ENCODE assay signal across 29 cellular contexts in the genomic region with DNA sequence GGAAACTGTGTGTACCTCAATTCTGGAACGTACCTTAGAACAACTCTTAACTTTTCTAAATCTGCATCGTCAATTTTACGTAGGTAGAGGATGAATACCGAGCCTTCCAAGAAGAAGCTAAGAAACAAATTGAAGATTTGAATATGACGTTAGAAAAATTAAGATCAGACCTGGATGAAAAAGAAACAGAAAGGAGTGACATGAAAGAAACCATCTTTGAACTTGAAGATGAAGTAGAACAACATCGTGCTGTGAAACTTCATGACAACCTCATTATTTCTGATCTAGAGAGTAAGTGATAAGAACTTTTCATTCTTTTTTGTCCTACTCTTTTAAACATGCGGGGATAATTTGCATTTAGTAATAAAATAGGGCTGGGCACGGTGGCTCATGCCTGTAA. TPM values are rescaled to one million over a fixed set of nuclear protein-coding genes. Genes with fewer than 3 reads are reported as not detected.
DNase-seq lines count a peak whose midpoint lies in the region; ATAC-seq and TF ChIP-seq lines count a peak whose summit lies in the region.
"Had no signal": no experiment of that assay in that cellular context is flagged by ENCODE, and none has a peak within 500 bp of the region (broad histone marks: within the 10 kb centered on the region; RNA-seq: fewer than 3 reads in every experiment).

No MANE protein-coding gene starts in this region.

- no peaks in the 10 kb centered on the region for H3K27me3 Mint-ChIP-seq in activated CD8-positive, alpha-beta T cell treated with anti-CD3 and anti-CD28 coated beads for 36 hours
- H3K27me3 Mint-ChIP-seq in activated CD8-positive, alpha-beta T cell treated with anti-CD3 and anti-CD28 coated beads, Interleukin-2, amount 10 ng/mL, durations not matched to agents 7 days and 5 days (ENCODE audit: low read depth) = no peaks in the 10 kb centered on the region
- H3K27me3 Mint-ChIP-seq in CD4-positive, CD25-positive, alpha-beta regulatory T cell = no peaks in the 10 kb centered on the region
- no peaks in the 10 kb centered on the region for H3K27me3 Mint-ChIP-seq in activated T-helper 17 cell treated with anti-CD3 and anti-CD28 coated beads, Interleukin-2, amount 50 U/mL, for 72 hours
- no peaks in the 10 kb centered on the region for H3K27me3 Mint-ChIP-seq in natural killer cell (ENCODE audit: low read depth in 2 of 2)
- H3K27me3 Mint-ChIP-seq: brain; naive thymus-derived CD8-positive, alpha-beta T cell had no signal

- H3K27me3 ChIP-seq in CD4-positive, CD25-positive, alpha-beta regulatory T cell (ENCODE audit: control insufficient read depth, insufficient read depth, low read length) = no peaks in the 10 kb centered on the region
- H3K27me3 ChIP-seq in right lobe of liver = no peaks in the 10 kb centered on the region
- no peaks in the 10 kb centered on the region for H3K27me3 ChIP-seq in lower lobe of right lung (ENCODE audit: low read depth)
- H3K27me3 ChIP-seq: ovary, spleen, testis, uterus had no signal

- no peak for ATAC-seq in activated CD8-positive, alpha-beta T cell treated with anti-CD3 and anti-CD28 coated beads for 36 hours
- ATAC-seq in activated CD8-positive, alpha-beta T cell treated with anti-CD3 and anti-CD28 coated beads, Interleukin-2, amount 10 ng/mL, durations not matched to agents 7 days and 5 days = no peak
- ATAC-seq in CD4-positive, CD25-positive, alpha-beta regulatory T cell (ENCODE audit: low read depth in 2 of 2) = no peak
- ATAC-seq in activated T-helper 17 cell treated with anti-CD3 and anti-CD28 coated beads, Interleukin-2, amount 50 U/mL, for 72 hours (replicated peaks) = peak; percentile 39
- ATAC-seq in right lobe of liver (peak in 2 of 4 donors; percentile 3 to 6), lower lobe of right lung (no peak), natural killer cell (no peak)
- ATAC-seq: naive thymus-derived CD8-positive, alpha-beta T cell had no signal

- no peaks in the 10 kb centered on the region for H3K9me3 Mint-ChIP-seq in activated CD8-positive, alpha-beta T cell treated with anti-CD3 and anti-CD28 coated beads for 36 hours
- no peaks in the 10 kb centered on the region for H3K9me3 Mint-ChIP-seq in activated CD8-positive, alpha-beta T cell treated with anti-CD3 and anti-CD28 coated beads, Interleukin-2, amount 10 ng/mL, durations not matched to agents 7 days and 5 days (ENCODE audit: insufficient read depth)
- H3K9me3 Mint-ChIP-seq in CD4-positive, CD25-positive, alpha-beta regulatory T cell = no peaks in the 10 kb centered on the region
- no peaks in the 10 kb centered on the region for H3K9me3 Mint-ChIP-seq in activated T-helper 17 cell treated with anti-CD3 and anti-CD28 coated beads, Interleukin-2, amount 50 U/mL, for 72 hours
- H3K9me3 Mint-ChIP-seq in natural killer cell = no peaks in the 10 kb centered on the region
- H3K9me3 Mint-ChIP-seq: mesothelial cell of epicardium; naive thymus-derived CD8-positive, alpha-beta T cell had no signal

- POLR2A ChIA-PET in activated CD8-positive, alpha-beta T cell treated with anti-CD3 and anti-CD28 coated beads for 36 hours (lab: Charles Lee) = no interaction called here
- POLR2A ChIA-PET in activated CD8-positive, alpha-beta T cell treated with anti-CD3 and anti-CD28 coated beads, Interleukin-2, amount 10 ng/mL, durations not matched to agents 7 days and 5 days (lab: Charles Lee) = no interaction called here

- no peak for TF ChIP-seq POLR2A in right lobe of liver (IDR thresholded peaks at IDR 0.05)

- H3K9me3 ChIP-seq in CD4-positive, CD25-positive, alpha-beta regulatory T cell (ENCODE audit: control insufficient read depth in 2 of 2, low read length in 2 of 2) = no peaks in the 10 kb centered on the region
- H3K9me3 ChIP-seq in right lobe of liver (no peaks in the 10 kb centered on the region), lower lobe of right lung (no peaks in the 10 kb centered on the region)
- H3K9me3 ChIP-seq: ovary, spleen, testis, uterus had no signal

- peaks cover 34% of the 10 kb centered on the region for H3K36me3 Mint-ChIP-seq in activated CD8-positive, alpha-beta T cell treated with anti-CD3 and anti-CD28 coated beads for 36 hours (ENCODE audit: low read depth)
- H3K36me3 Mint-ChIP-seq in activated CD8-positive, alpha-beta T cell treated with anti-CD3 and anti-CD28 coated beads, Interleukin-2, amount 10 ng/mL, durations not matched to agents 7 days and 5 days (ENCODE audit: low read depth) = peaks cover 45% of the 10 kb centered on the region
- H3K36me3 Mint-ChIP-seq in CD4-positive, CD25-positive, alpha-beta regulatory T cell = peaks cover 18% of the 10 kb centered on the region
- H3K36me3 Mint-ChIP-seq in activated T-helper 17 cell treated with anti-CD3 and anti-CD28 coated beads, Interleukin-2, amount 50 U/mL, for 72 hours (ENCODE audit: low read depth) = peaks cover 80% of the 10 kb centered on the region
- H3K36me3 Mint-ChIP-seq in natural killer cell = peaks cover 19% of the 10 kb centered on the region

- CTCF ChIA-PET in activated CD8-positive, alpha-beta T cell treated with anti-CD3 and anti-CD28 coated beads for 36 hours (lab: Charles Lee) = interaction anchor here (1.1 to 3.1 kb wide), 5 partner anchors 9 to 197 kb away, joined by 3 to 14 read pairs (median 3); no protein-coding TSS in a partner anchor
- CTCF ChIA-PET in activated CD8-positive, alpha-beta T cell treated with anti-CD3 and anti-CD28 coated beads, Interleukin-2, amount 10 ng/mL, durations not matched to agents 7 days and 5 days (lab: Charles Lee) = interaction anchor here (0.7 to 1.7 kb wide), 8 partner anchors 10 to 227 kb away, joined by 3 to 12 read pairs (median 4); no protein-coding TSS in a partner anchor

- peaks cover 21% of the 10 kb centered on the region for H3K36me3 ChIP-seq in CD4-positive, CD25-positive, alpha-beta regulatory T cell (ENCODE audit: control insufficient read depth, insufficient read depth, low read length)
- H3K36me3 ChIP-seq in right lobe of liver (peaks cover 0 to 25% (median 4%) of the 10 kb centered on the region in 4 donors), lower lobe of right lung (peaks cover 76% of the 10 kb centered on the region)
- H3K36me3 ChIP-seq: ovary, uterus had no signal

- H3K4me1 Mint-ChIP-seq in activated CD8-positive, alpha-beta T cell treated with anti-CD3 and anti-CD28 coated beads for 36 hours (ENCODE audit: low read depth) = peaks cover 25% of the 10 kb centered on the region
- peaks cover 23% of the 10 kb centered on the region for H3K4me1 Mint-ChIP-seq in activated CD8-positive, alpha-beta T cell treated with anti-CD3 and anti-CD28 coated beads, Interleukin-2, amount 10 ng/mL, durations not matched to agents 7 days and 5 days (ENCODE audit: low read depth)
- H3K4me1 Mint-ChIP-seq in CD4-positive, CD25-positive, alpha-beta regulatory T cell = peaks cover 10 to 23% (median 20%) of the 10 kb centered on the region in 4 donors
- H3K4me1 Mint-ChIP-seq in activated T-helper 17 cell treated with anti-CD3 and anti-CD28 coated beads, Interleukin-2, amount 50 U/mL, for 72 hours = no peaks in the 10 kb centered on the region
- H3K4me1 Mint-ChIP-seq in natural killer cell = peaks cover 5 to 8% of the 10 kb centered on the region in 2 donors

- no peak for DNase-seq in activated CD8-positive, alpha-beta T cell treated with anti-CD3 and anti-CD28 coated beads for 36 hours
- DNase-seq in activated CD8-positive, alpha-beta T cell treated with anti-CD3 and anti-CD28 coated beads, Interleukin-2, amount 10 ng/mL, durations not matched to agents 7 days and 5 days = no peak
- peak in 1 of 3 donors; percentile 50 for DNase-seq in CD4-positive, CD25-positive, alpha-beta regulatory T cell
- DNase-seq in right lobe of liver (no peak), lower lobe of right lung (no peak), COR-L47 (lab: John Stamatoyannopoulos, UW) (no peak), natural killer cell (no peak)
- DNase-seq: activated CD8-positive, alpha-beta memory T cell treated with anti-CD3 and anti-CD28 coated beads, Interleukin-2, amount 50 U/mL, for 48 hours; DMS153; effector CD4-positive, alpha-beta T cell; erythroblast; HCEC 1CT; naive thymus-derived CD8-positive, alpha-beta T cell; NCI-H1694; NCI-H2171; NCI-H524; NK-92 treated with Interleukin-12 subunit alpha and Interleukin-12 subunit beta, amount 100 ng/mL, for 24 hours; ovary; PC-9; Right ventricle myocardium superior; spleen; stimulated activated CD4-positive, alpha-beta T cell treated with anti-CD3 and anti-CD28 coated beads, Interleukin-2, amount 100 ng/mL, for 48 hours; stimulated activated naive CD4-positive, alpha-beta T cell; testis; uterus had no signal

- peaks cover 4% of the 10 kb centered on the region for H3K4me1 ChIP-seq in CD4-positive, CD25-positive, alpha-beta regulatory T cell (ENCODE audit: control insufficient read depth, insufficient read depth, low read length, poor library complexity, severe bottlenecking)
- H3K4me1 ChIP-seq in right lobe of liver = peaks cover 0 to 27% (median 9%) of the 10 kb centered on the region in 4 donors
- peaks cover 11% of the 10 kb centered on the region for H3K4me1 ChIP-seq in lower lobe of right lung
- H3K4me1 ChIP-seq: testis, uterus had no signal

- no peak overlapping the region for H3K4me3 Mint-ChIP-seq in activated CD8-positive, alpha-beta T cell treated with anti-CD3 and anti-CD28 coated beads for 36 hours
- no peak overlapping the region for H3K4me3 Mint-ChIP-seq in activated CD8-positive, alpha-beta T cell treated with anti-CD3 and anti-CD28 coated beads, Interleukin-2, amount 10 ng/mL, durations not matched to agents 7 days and 5 days
- H3K4me3 Mint-ChIP-seq in CD4-positive, CD25-positive, alpha-beta regulatory T cell = peak overlapping the region in 1 of 4 donors; percentile 18
- H3K4me3 Mint-ChIP-seq in activated T-helper 17 cell treated with anti-CD3 and anti-CD28 coated beads, Interleukin-2, amount 50 U/mL, for 72 hours = peak overlapping the region; percentile 62
- no peak overlapping the region for H3K4me3 Mint-ChIP-seq in natural killer cell
- H3K4me3 Mint-ChIP-seq: brain; mesothelial cell of epicardium; naive thymus-derived CD8-positive, alpha-beta T cell had no signal

- WGBS in right lobe of liver (ENCODE audit: insufficient coverage, low coverage, low lambda C conversion rate, missing lambda C conversion rate) = 27% methylated on average over 8 of the region's 8 CpGs

- peak overlapping the region; percentile 51 for H3K27ac Mint-ChIP-seq in activated CD8-positive, alpha-beta T cell treated with anti-CD3 and anti-CD28 coated beads for 36 hours
- H3K27ac Mint-ChIP-seq in activated CD8-positive, alpha-beta T cell treated with anti-CD3 and anti-CD28 coated beads, Interleukin-2, amount 10 ng/mL, durations not matched to agents 7 days and 5 days = no peak overlapping the region
- H3K27ac Mint-ChIP-seq in CD4-positive, CD25-positive, alpha-beta regulatory T cell = peak overlapping the region; percentile 70 to 85 (median 76)
- peak overlapping the region; percentile 89 for H3K27ac Mint-ChIP-seq in activated T-helper 17 cell treated with anti-CD3 and anti-CD28 coated beads, Interleukin-2, amount 50 U/mL, for 72 hours
- no peak overlapping the region for H3K27ac Mint-ChIP-seq in natural killer cell
- H3K27ac Mint-ChIP-seq: mesothelial cell of epicardium had no signal

- TF ChIP-seq CTCF in activated CD8-positive, alpha-beta T cell treated with anti-CD3 and anti-CD28 coated beads for 36 hours (IDR thresholded peaks at IDR 0.05) = no peak
- no peak for TF ChIP-seq CTCF in right lobe of liver (IDR thresholded peaks at IDR 0.05)
- no peak for TF ChIP-seq CTCF in lower lobe of right lung (IDR thresholded peaks at IDR 0.05)
- no peak for TF ChIP-seq CTCF in natural killer cell (IDR thresholded peaks at IDR 0.05)

- intact Hi-C loops in activated CD8-positive, alpha-beta T cell treated with anti-CD3 and anti-CD28 coated beads for 36 hours (cut with micrococcal nuclease) = no loop called here
- intact Hi-C loops in right lobe of liver (cut with DNase I) (loop anchor here in 1 of 2 donors (10.0 kb wide), 1 partner anchor 201 kb away; no protein-coding TSS in a partner anchor), lower lobe of right lung (cut with DNase I) (no loop called here), natural killer cell (cut with micrococcal nuclease) (loop anchor here (10.0 kb wide), 1 partner anchor 431 kb away; no protein-coding TSS in a partner anchor)

- H3K27ac ChIP-seq in CD4-positive, CD25-positive, alpha-beta regulatory T cell (ENCODE audit: insufficient read depth, low read length, poor library complexity, severe bottlenecking) = no peak overlapping the region
- H3K27ac ChIP-seq in right lobe of liver (peak overlapping the region; percentile 78 to 94 (median 87)), lower lobe of right lung (no peak overlapping the region)
- H3K27ac ChIP-seq: KMS-11, ovary, PC-9, testis, uterus had no signal

- H3K4me3 ChIP-seq in CD4-positive, CD25-positive, alpha-beta regulatory T cell (ENCODE audit: low read depth, low read length) = no peak overlapping the region
- H3K4me3 ChIP-seq in right lobe of liver (peak overlapping the region; percentile 36 to 40 (median 39)), lower lobe of right lung (no peak overlapping the region)
- H3K4me3 ChIP-seq: ovary, PC-9, spleen, testis, uterus had no signal

RNA-seq across cellular contexts. Expression of a gene that starts 53.5 kb away (rescaled TPM):
- total RNA-seq in activated CD8-positive, alpha-beta T cell treated with anti-CD3 and anti-CD28 coated beads for 36 hours = 10 to 100 TPM; 38.9 to 39.0 TPM
- 10 to 100 TPM; 57.6 to 59.7 TPM for total RNA-seq in activated CD8-positive, alpha-beta T cell treated with anti-CD3 and anti-CD28 coated beads, Interleukin-2, amount 10 ng/mL, durations not matched to agents 7 days and 5 days
- 39.6 TPM for total RNA-seq in CD4-positive, CD25-positive, alpha-beta regulatory T cell
- 1 to 10 TPM; 4.1 to 8.6 (median 5.5) TPM for polyA plus RNA-seq in CD4-positive, CD25-positive, alpha-beta regulatory T cell
- total RNA-seq in activated T-helper 17 cell treated with anti-CD3 and anti-CD28 coated beads, Interleukin-2, amount 50 U/mL, for 72 hours = 10 to 100 TPM; 25.7 to 42.2 TPM
- total RNA-seq in right lobe of liver = 10 to 100 TPM; 16.3 to 26.4 (median 24.2) TPM
- total RNA-seq in lower lobe of right lung = 69.9 TPM
- total RNA-seq in natural killer cell = 10 to 100 TPM; 46.1 to 52.9 (median 48.5) TPM

Comparison
In these comparisons a context has a peak if more than half of its experiments do, and no peak if none do; other contexts are left out.
1. H3K27ac Mint-ChIP-seq: peak in activated CD8-positive, alpha-beta T cell treated with anti-CD3 and anti-CD28 coated beads for 36 hours (single experiment), CD4-positive, CD25-positive, alpha-beta regulatory T cell (3 of 3) and activated T-helper 17 cell treated with anti-CD3 and anti-CD28 coated beads, Interleukin-2, amount 50 U/mL, for 72 hours (single experiment); none in activated CD8-positive, alpha-beta T cell treated with anti-CD3 and anti-CD28 coated beads, Interleukin-2, amount 10 ng/mL, durations not matched to agents 7 days and 5 days (single experiment) and natural killer cell (0 of 2).
2. H3K27ac ChIP-seq: peak in right lobe of liver (3 of 3); none in CD4-positive, CD25-positive, alpha-beta regulatory T cell (single experiment) and lower lobe of right lung (single experiment).
3. H3K4me3 ChIP-seq: peak in right lobe of liver (3 of 3); none in CD4-positive, CD25-positive, alpha-beta regulatory T cell (single experiment) and lower lobe of right lung (single experiment).